ENCODE assay signal across 18 cellular contexts in the genomic region with DNA sequence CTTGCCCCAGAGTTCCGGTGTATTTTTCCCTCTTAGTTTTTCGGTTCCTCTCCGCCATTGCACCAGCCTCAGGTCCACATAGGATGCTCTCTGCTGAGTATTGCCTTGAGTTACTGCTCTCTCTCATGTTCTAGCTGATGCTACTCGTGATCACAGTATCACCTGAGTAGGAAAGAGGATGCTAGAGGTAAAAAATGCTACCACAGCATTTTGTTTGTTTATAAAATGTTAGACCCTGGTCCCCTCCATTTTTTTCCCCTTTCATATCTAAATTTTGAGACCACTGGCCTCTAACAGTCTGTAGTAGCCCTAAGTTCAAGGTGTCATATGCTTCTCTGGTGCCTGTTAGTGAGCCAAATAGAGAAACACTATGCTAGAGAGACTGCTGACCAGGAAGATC.
DNase-seq lines count a peak whose midpoint lies in the region; ATAC-seq, FAIRE-seq and TF ChIP-seq lines count a peak whose summit lies in the region.
"Had no signal": no experiment of that assay in that cellular context is flagged by ENCODE, and none has a peak within 500 bp of the region (broad histone marks: within the 10 kb centered on the region; RNA-seq: fewer than 3 reads in every experiment).

No MANE protein-coding gene starts in this region.

- DNase-seq in T-helper 2 cell treated with Interferon-gamma antibody and Interleukin-4, amounts not matched to agents 5 μg/mL and 100 μg/mL, for 36 hours (ENCODE audit: low spot score): no peak
- no peak for DNase-seq in T-helper 2 cell
- DNase-seq in natural killer cell: no peak
- DNase-seq in natural killer cell treated with Interleukin-12 subunit alpha and Interleukin-12 subunit beta and Interleukin-15 and Interleukin-18, amount 100 ng/mL, for 72 hours (ENCODE audit: low spot score): no peak
- DNase-seq in H1 (ENCODE audit: low read depth in 1 of 2, low spot score in 2 of 2): no peak
- DNase-seq in H54 (ENCODE audit: insufficient read length, low spot score): no peak
- no peak for DNase-seq in GF-D8 (lab: John Stamatoyannopoulos, UW)
- DNase-seq: CD4-positive, alpha-beta memory T cell; DMS153; DMS79; GDM1; GOT3 had no signal

- H3K79me1 ChIP-seq in H1 (ENCODE audit: low read depth, low read length): no peaks in the 10 kb centered on the region

- no peak overlapping the region for H2BK20ac ChIP-seq in H1 (ENCODE audit: low read length)

- no peak overlapping the region for H3K4ac ChIP-seq in H1 (replicated peaks; ENCODE audit: insufficient read length, low read depth, low read length)

- H3K4me2 ChIP-seq in H1 (ENCODE audit: insufficient read depth in 1 of 2, low read depth in 2 of 2, low read length in 2 of 2): no peak overlapping the region
- H3K4me2 ChIP-seq: BLaER1, KMS-11 had no signal

- TF ChIP-seq CTCF in natural killer cell (IDR thresholded peaks at IDR 0.05) (no peak), H1 (IDR thresholded peaks at IDR 0.05; ENCODE audit: control extremely low read depth in 1 of 3, insufficient read depth in 1 of 3, low read depth in 1 of 3, low read length in 3 of 3) (no peak)

- H4K91ac ChIP-seq in H1 (replicated peaks; ENCODE audit: insufficient read length, low read length): no peak overlapping the region

- peaks cover 7% of the 10 kb centered on the region for H3K4me1 Mint-ChIP-seq in T-helper 2 cell treated with Interferon-gamma antibody and Interleukin-4, amounts not matched to agents 5 μg/mL and 100 μg/mL, for 36 hours (ENCODE audit: low read depth)
- peaks cover 13 to 15% of the 10 kb centered on the region in 2 donors for H3K4me1 Mint-ChIP-seq in natural killer cell
- peaks cover 12 to 17% of the 10 kb centered on the region in 2 donors for H3K4me1 Mint-ChIP-seq in natural killer cell treated with Interleukin-12 subunit alpha and Interleukin-12 subunit beta and Interleukin-15 and Interleukin-18, amount 100 ng/mL, for 72 hours (ENCODE audit: low read depth in 2 of 2)

- H2AK5ac ChIP-seq in H1 (ENCODE audit: low read depth, low read length): no peak overlapping the region

- H2AFZ ChIP-seq in H1 (ENCODE audit: low read length): no peak overlapping the region

- no peak overlapping the region for H2BK15ac ChIP-seq in H1 (ENCODE audit: low read length)

- no peak overlapping the region for H3K14ac ChIP-seq in H1 (ENCODE audit: insufficient read length)

- H2BK120ac ChIP-seq in H1 (replicated peaks; ENCODE audit: low read depth, low read length): no peak overlapping the region

- peaks cover 3% of the 10 kb centered on the region for H3K27me3 Mint-ChIP-seq in T-helper 2 cell treated with Interferon-gamma antibody and Interleukin-4, amounts not matched to agents 5 μg/mL and 100 μg/mL, for 36 hours (ENCODE audit: low read depth)
- peaks cover 19 to 22% of the 10 kb centered on the region in 2 donors for H3K27me3 Mint-ChIP-seq in natural killer cell (ENCODE audit: low read depth in 2 of 2)
- peaks cover 18 to 31% of the 10 kb centered on the region in 2 donors for H3K27me3 Mint-ChIP-seq in natural killer cell treated with Interleukin-12 subunit alpha and Interleukin-12 subunit beta and Interleukin-15 and Interleukin-18, amount 100 ng/mL, for 72 hours

- TF ChIP-seq EP300 in H1 (IDR thresholded peaks at IDR 0.05; ENCODE audit: borderline replicate concordance in 1 of 2, low read depth in 2 of 2, low read length in 2 of 2): no peak

- H4K8ac ChIP-seq in H1 (ENCODE audit: extremely low read depth, insufficient read depth, low read length): peak overlapping the region; percentile 28; the same call in 1 of the 2 replicates

- no peaks in the 10 kb centered on the region for H3K4me1 ChIP-seq in H1 (replicated peaks in 1 of 4; ENCODE audit: control insufficient read depth in 3 of 4, insufficient read depth in 4 of 4, low read length in 3 of 4)
- H3K4me1 ChIP-seq: BLaER1, HAP-1 had no signal

- no peaks in the 10 kb centered on the region for H3K23me2 ChIP-seq in H1 (ENCODE audit: low read depth, low read length)

- intact Hi-C loops in natural killer cell (cut with micrococcal nuclease): no loop called here

- no peak overlapping the region for H3K27ac Mint-ChIP-seq in T-helper 2 cell treated with Interferon-gamma antibody and Interleukin-4, amounts not matched to agents 5 μg/mL and 100 μg/mL, for 36 hours
- H3K27ac Mint-ChIP-seq in natural killer cell: no peak overlapping the region
- no peak overlapping the region for H3K27ac Mint-ChIP-seq in natural killer cell treated with Interleukin-12 subunit alpha and Interleukin-12 subunit beta and Interleukin-15 and Interleukin-18, amount 100 ng/mL, for 72 hours
- H3K27ac Mint-ChIP-seq: CD14-positive monocyte; CD4-positive, alpha-beta memory T cell had no signal

- no peak overlapping the region for H2BK12ac ChIP-seq in H1 (ENCODE audit: low read depth, low read length)

- no peak overlapping the region for H3K18ac ChIP-seq in H1 (ENCODE audit: extremely low read depth, low read length)

- no peak overlapping the region for H4K5ac ChIP-seq in H1 (ENCODE audit: insufficient read length, low read depth, low read length)

- no peaks in the 10 kb centered on the region for H3K79me2 ChIP-seq in H1 (ENCODE audit: control insufficient read depth in 1 of 2, insufficient read depth in 2 of 2, low read length in 2 of 2)

- H3K56ac ChIP-seq in H1 (replicated peaks; ENCODE audit: insufficient read length, low read depth, low read length): no peak overlapping the region

- FAIRE-seq in H1 (lab: Jason Lieb, UNC): no peak
- FAIRE-seq in H54 (lab: Jason Lieb, UNC): no peak
- FAIRE-seq: HTR-8/SVneo had no signal

- no peak for ATAC-seq in natural killer cell
- no peak for ATAC-seq in natural killer cell treated with Interleukin-12 subunit alpha and Interleukin-12 subunit beta and Interleukin-15 and Interleukin-18, amount 100 ng/mL, for 72 hours

- H2BK5ac ChIP-seq in H1 (ENCODE audit: low read depth, low read length): no peak overlapping the region

- CTCF ChIA-PET in H1 (lab: Charles Lee; ENCODE audit: partially characterized antibody): no interaction called here

- H3K27ac ChIP-seq in H1 (ENCODE audit: low read depth, low read length): no peak overlapping the region
- H3K27ac ChIP-seq: 22Rv1, BLaER1, KMS-11 had no signal

- no peaks in the 10 kb centered on the region for H3K36me3 ChIP-seq in H1 (ENCODE audit: control insufficient read depth in 2 of 4, insufficient read depth in 4 of 4, low read length in 3 of 4)
- H3K36me3 ChIP-seq: BLaER1, HAP-1 had no signal

- WGBS in H1 (ENCODE audit: extremely low coverage in 1 of 2, insufficient coverage in 1 of 2, insufficient read length in 1 of 2, insufficient replicate concordance in 2 of 2, low coverage in 1 of 2, low lambda C conversion rate in 2 of 2, missing lambda C conversion rate in 1 of 2), 2 experiments: 94% methylated on average over 4 of the region's 4 CpGs; no CpG with 5 or more reads in 1 of the 2 experiments

- no peaks in the 10 kb centered on the region for H3K36me3 Mint-ChIP-seq in T-helper 2 cell treated with Interferon-gamma antibody and Interleukin-4, amounts not matched to agents 5 μg/mL and 100 μg/mL, for 36 hours (ENCODE audit: low read depth)
- no peaks in the 10 kb centered on the region for H3K36me3 Mint-ChIP-seq in natural killer cell
- no peaks in the 10 kb centered on the region for H3K36me3 Mint-ChIP-seq in natural killer cell treated with Interleukin-12 subunit alpha and Interleukin-12 subunit beta and Interleukin-15 and Interleukin-18, amount 100 ng/mL, for 72 hours
- H3K36me3 Mint-ChIP-seq: CD14-positive monocyte; CD4-positive, alpha-beta memory T cell had no signal

- no peaks in the 10 kb centered on the region; a peak in 1 of 4 replicates for H3K9me3 ChIP-seq in H1 (ENCODE audit: insufficient read depth in 2 of 2, low read depth in 1 of 2, low read length in 1 of 2)
- H3K9me3 ChIP-seq: BLaER1, HAP-1 had no signal

- peaks cover 19% of the 10 kb centered on the region for H3K9me3 Mint-ChIP-seq in T-helper 2 cell treated with Interferon-gamma antibody and Interleukin-4, amounts not matched to agents 5 μg/mL and 100 μg/mL, for 36 hours
- no peaks in the 10 kb centered on the region for H3K9me3 Mint-ChIP-seq in natural killer cell
- no peaks in the 10 kb centered on the region for H3K9me3 Mint-ChIP-seq in natural killer cell treated with Interleukin-12 subunit alpha and Interleukin-12 subunit beta and Interleukin-15 and Interleukin-18, amount 100 ng/mL, for 72 hours

- H3K23ac ChIP-seq in H1 (ENCODE audit: insufficient read length): no peak overlapping the region

- H3K27me3 ChIP-seq in H1 (replicated peaks in 1 of 4; ENCODE audit: control insufficient read depth in 3 of 4, extremely low read depth in 1 of 4, insufficient read depth in 3 of 4, low read length in 3 of 4): peaks cover 0 to 3% (median 2%) of the 10 kb centered on the region in 4 experiments; a peak in 5 of 7 replicates
- H3K27me3 ChIP-seq: BLaER1 had no signal

- TF ChIP-seq RAD21 in H1 (IDR thresholded peaks at IDR 0.05 in 1 of 2, conservative IDR thresholded peaks at IDR 0.05 in 1 of 2; ENCODE audit: low read depth in 2 of 2, low read length in 2 of 2): no peak

- no peak for TF ChIP-seq POLR2A in H1 (IDR thresholded peaks at IDR 0.05; ENCODE audit: control extremely low read depth in 1 of 2, low read depth in 2 of 2, low read length in 2 of 2)
- no peak for TF ChIP-seq POLR2A in H54 (IDR thresholded peaks at IDR 0.05; ENCODE audit: low read depth, low read length)

- POLR2A ChIA-PET in H1 (lab: Charles Lee; ENCODE audit: partially characterized antibody): no interaction called here

- no peak overlapping the region for H3K4me3 ChIP-seq in H1 (ENCODE audit: extremely low read depth in 1 of 4, insufficient read depth in 2 of 4, low read depth in 3 of 4, low read length in 4 of 4)
- H3K4me3 ChIP-seq: BLaER1, HAP-1 had no signal

- no peaks in the 10 kb centered on the region for H4K20me1 ChIP-seq in H1 (replicated peaks in 1 of 2; ENCODE audit: control insufficient read depth in 1 of 2, insufficient read depth in 2 of 2, low read length in 2 of 2)
- H4K20me1 ChIP-seq: BLaER1 had no signal

- H3K9ac ChIP-seq in H1 (replicated peaks in 1 of 4; ENCODE audit: extremely low read depth in 1 of 4, low read depth in 3 of 4, low read length in 3 of 4): no peak overlapping the region
- H3K9ac ChIP-seq: BLaER1, KMS-11 had no signal

- peak overlapping the region; percentile 16 for H3K4me3 Mint-ChIP-seq in T-helper 2 cell treated with Interferon-gamma antibody and Interleukin-4, amounts not matched to agents 5 μg/mL and 100 μg/mL, for 36 hours
- H3K4me3 Mint-ChIP-seq in natural killer cell: peak overlapping the region; percentile 29
- no peak overlapping the region for H3K4me3 Mint-ChIP-seq in natural killer cell treated with Interleukin-12 subunit alpha and Interleukin-12 subunit beta and Interleukin-15 and Interleukin-18, amount 100 ng/mL, for 72 hours
- H3K4me3 Mint-ChIP-seq: CD14-positive monocyte had no signal

TF ChIP-seq in H1, 55 proteins besides CTCF, POLR2A, EP300 and RAD21:
- TF ChIP-seq SIRT6 (IDR thresholded peaks at IDR 0.05; ENCODE audit: low read length): no peak
- no peak for TF ChIP-seq SP4 (IDR thresholded peaks at IDR 0.05; ENCODE audit: low read length)
- no peak for TF ChIP-seq CREB1 (IDR thresholded peaks at IDR 0.05)
